Comparison of ENCODE assay signal across 18 cellular contexts in the genomic region with DNA sequence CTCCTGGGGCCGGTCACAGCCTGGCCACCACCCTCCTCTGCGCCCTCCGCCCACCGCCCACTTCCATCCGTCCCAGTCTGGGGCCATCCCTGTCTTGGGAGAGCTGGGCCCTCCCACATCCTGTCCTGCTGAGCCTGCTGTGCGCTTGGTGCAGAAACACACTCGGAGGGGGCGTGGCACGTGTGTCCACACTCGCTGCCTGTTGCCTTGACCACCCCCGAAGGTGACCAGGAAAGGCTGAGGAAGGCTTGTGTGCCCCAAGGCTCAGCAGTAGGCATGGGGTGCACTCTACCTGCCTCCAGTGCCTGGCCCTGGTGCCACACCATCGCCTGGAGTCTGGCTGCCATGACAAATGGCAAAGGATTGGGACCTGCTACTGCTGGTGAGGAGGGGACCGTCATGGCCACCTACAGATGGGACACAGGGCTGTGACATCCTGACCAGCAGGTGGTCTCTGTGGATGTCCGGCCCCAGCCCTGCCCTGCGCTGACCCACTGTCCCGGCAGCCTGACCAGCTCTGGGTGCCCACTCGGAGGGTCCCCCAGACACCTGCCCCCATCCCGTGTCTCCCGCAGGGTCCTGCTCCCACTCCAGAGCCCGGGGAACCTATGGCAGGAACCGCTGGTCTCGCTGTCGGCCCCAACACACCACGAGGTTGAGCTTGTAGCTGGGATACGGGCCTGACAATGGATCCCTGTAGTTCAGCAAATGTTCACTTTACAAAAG.
"Had no signal": no experiment of that assay in that cellular context is flagged by ENCODE, and none has a peak within 500 bp of the region (broad histone marks: within the 10 kb centered on the region; RNA-seq: fewer than 3 reads in every experiment).

No MANE protein-coding gene starts in this region.

- ATAC-seq: activated CD8-positive, alpha-beta memory T cell treated with anti-CD3 and anti-CD28 coated beads, Interleukin-2, amount 10 ng/mL, durations not matched to agents 7 days and 5 days; psoas muscle had no signal

- H3K9me3 ChIP-seq: breast epithelium, left lung, psoas muscle, sigmoid colon had no signal

- FAIRE-seq: endometrium had no signal

- H3K27ac ChIP-seq: breast epithelium, left lung, psoas muscle, sigmoid colon, VCaP had no signal

- DNase-seq: activated CD4-positive, alpha-beta T cell treated with anti-CD3 and anti-CD28 coated beads for 1 hour; activated CD4-positive, alpha-beta T cell treated with anti-CD3 and anti-CD28 coated beads, Interleukin-2, amount 50 U/mL, for 4 hours; activated CD8-positive, alpha-beta memory T cell treated with anti-CD3 and anti-CD28 coated beads, Interleukin-2, amount 10 ng/mL, durations not matched to agents 7 days and 5 days; activated naive CD4-positive, alpha-beta T cell treated with anti-CD3 and anti-CD28 coated beads for 36 hours; activated naive CD8-positive, alpha-beta T cell treated with anti-CD3 and anti-CD28 coated beads, Interleukin-2, amount 50 U/mL, for 24 hours; activated T-cell treated with anti-CD3 and anti-CD28 coated beads, Interleukin-2, amount 50 U/mL, for 1 hour; aorta; islet precursor cell; mesenchymal stem cell; natural killer cell; occipital lobe; sigmoid colon; stimulated activated CD4-positive, alpha-beta T cell treated with anti-CD3 and anti-CD28 coated beads, Interleukin-2, amount 100 ng/mL, for 24 hours had no signal

- H3K4me1 ChIP-seq: breast epithelium, psoas muscle, sigmoid colon had no signal

- H3K36me3 ChIP-seq: breast epithelium had no signal

- H3K27me3 ChIP-seq: breast epithelium, left lung, sigmoid colon had no signal

- H3K4me3 ChIP-seq: breast epithelium, left lung, psoas muscle, sigmoid colon had no signal
